In genomic region chr2:87634106-87634505, GRCh38 we compare ENCODE assay signal across 7 cellular contexts.
DNase-seq lines count a peak whose midpoint lies in the region; ATAC-seq lines count a peak whose summit lies in the region.
"Not testable (repeated sequence)": the region's sequence is repeated elsewhere in the genome, so short reads cannot be mapped to it uniquely, and the experiment has no call there.

No MANE protein-coding gene starts in this region.

- CTCF ChIA-PET in activated CD4-positive, alpha-beta memory T cell treated with anti-CD3 and anti-CD28 coated beads, Interleukin-2, amount 10 ng/mL, durations not matched to agents 7 days and 5 days (lab: Charles Lee); activated naive CD4-positive, alpha-beta T cell treated with anti-CD3 and anti-CD28 coated beads for 36 hours (lab: Charles Lee): not testable (repeated sequence)

- not testable (repeated sequence) for H3K9me3 Mint-ChIP-seq in activated CD4-positive, alpha-beta memory T cell treated with anti-CD3 and anti-CD28 coated beads, Interleukin-2, amount 10 ng/mL, durations not matched to agents 7 days and 5 days; activated T-cell treated with anti-CD3 and anti-CD28 coated beads, Interleukin-2, amount 50 U/mL, for 4 hours; activated naive CD4-positive, alpha-beta T cell treated with anti-CD3 and anti-CD28 coated beads for 36 hours; activated naive CD8-positive, alpha-beta T cell treated with anti-CD3 and anti-CD28 coated beads, Interleukin-2, amount 10 ng/mL, durations not matched to agents 7 days and 5 days; stimulated activated naive B cell treated with anti-CD40 and anti-IgM and Interleukin-4, amounts not matched to agents 10 μg/mL and 1 μg/mL and 100 μg/mL, for 72 hours

- not testable (repeated sequence) for H3K36me3 Mint-ChIP-seq in activated CD4-positive, alpha-beta memory T cell treated with anti-CD3 and anti-CD28 coated beads, Interleukin-2, amount 10 ng/mL, durations not matched to agents 7 days and 5 days (ENCODE audit: low read depth); activated T-cell treated with anti-CD3 and anti-CD28 coated beads, Interleukin-2, amount 50 U/mL, for 4 hours (ENCODE audit: insufficient read depth); activated naive CD4-positive, alpha-beta T cell treated with anti-CD3 and anti-CD28 coated beads for 36 hours (ENCODE audit: low read depth); activated naive CD8-positive, alpha-beta T cell treated with anti-CD3 and anti-CD28 coated beads, Interleukin-2, amount 10 ng/mL, durations not matched to agents 7 days and 5 days; stimulated activated naive B cell treated with anti-CD40 and anti-IgM and Interleukin-4, amounts not matched to agents 10 μg/mL and 1 μg/mL and 100 μg/mL, for 72 hours

- DNase-seq in activated CD4-positive, alpha-beta memory T cell treated with anti-CD3 and anti-CD28 coated beads, Interleukin-2, amount 10 ng/mL, durations not matched to agents 7 days and 5 days; activated T-cell treated with anti-CD3 and anti-CD28 coated beads, Interleukin-2, amount 50 U/mL, for 4 hours; activated naive CD4-positive, alpha-beta T cell treated with anti-CD3 and anti-CD28 coated beads for 36 hours; activated naive CD8-positive, alpha-beta T cell treated with anti-CD3 and anti-CD28 coated beads, Interleukin-2, amount 10 ng/mL, durations not matched to agents 7 days and 5 days; stimulated activated naive B cell treated with anti-CD40 and anti-IgM and Interleukin-4, amounts not matched to agents 10 μg/mL and 1 μg/mL and 100 μg/mL, for 72 hours: not testable (repeated sequence)
- peak; percentile 35 for DNase-seq in stimulated activated CD4-positive, alpha-beta T cell treated with anti-CD3 and anti-CD28 coated beads, Interleukin-15, amount 100 ng/mL, for 24 hours

- H3K4me3 Mint-ChIP-seq in activated CD4-positive, alpha-beta memory T cell treated with anti-CD3 and anti-CD28 coated beads, Interleukin-2, amount 10 ng/mL, durations not matched to agents 7 days and 5 days; activated T-cell treated with anti-CD3 and anti-CD28 coated beads, Interleukin-2, amount 50 U/mL, for 4 hours; activated naive CD4-positive, alpha-beta T cell treated with anti-CD3 and anti-CD28 coated beads for 36 hours; activated naive CD8-positive, alpha-beta T cell treated with anti-CD3 and anti-CD28 coated beads, Interleukin-2, amount 10 ng/mL, durations not matched to agents 7 days and 5 days; stimulated activated naive B cell treated with anti-CD40 and anti-IgM and Interleukin-4, amounts not matched to agents 10 μg/mL and 1 μg/mL and 100 μg/mL, for 72 hours: not testable (repeated sequence)

- POLR2A ChIA-PET in activated CD4-positive, alpha-beta memory T cell treated with anti-CD3 and anti-CD28 coated beads, Interleukin-2, amount 10 ng/mL, durations not matched to agents 7 days and 5 days (lab: Charles Lee); activated naive CD8-positive, alpha-beta T cell treated with anti-CD3 and anti-CD28 coated beads, Interleukin-2, amount 10 ng/mL, durations not matched to agents 7 days and 5 days (lab: Charles Lee): not testable (repeated sequence)

- H3K27me3 Mint-ChIP-seq in activated CD4-positive, alpha-beta memory T cell treated with anti-CD3 and anti-CD28 coated beads, Interleukin-2, amount 10 ng/mL, durations not matched to agents 7 days and 5 days; activated T-cell treated with anti-CD3 and anti-CD28 coated beads, Interleukin-2, amount 50 U/mL, for 4 hours (ENCODE audit: low read depth); activated naive CD4-positive, alpha-beta T cell treated with anti-CD3 and anti-CD28 coated beads for 36 hours (ENCODE audit: low read depth); activated naive CD8-positive, alpha-beta T cell treated with anti-CD3 and anti-CD28 coated beads, Interleukin-2, amount 10 ng/mL, durations not matched to agents 7 days and 5 days; stimulated activated naive B cell treated with anti-CD40 and anti-IgM and Interleukin-4, amounts not matched to agents 10 μg/mL and 1 μg/mL and 100 μg/mL, for 72 hours: not testable (repeated sequence)

- peak; percentile 30 to 33 for ATAC-seq in activated CD4-positive, CD25-positive, alpha-beta regulatory T cell treated with anti-CD3 and anti-CD28 coated beads, Interleukin-2, amount 50 U/mL, for 24 hours
- peak; percentile 53 to 64 for ATAC-seq in activated T-cell treated with anti-CD3 and anti-CD28 coated beads, Interleukin-2, amount 50 U/mL, for 4 hours
- not testable (repeated sequence) for ATAC-seq in activated naive CD8-positive, alpha-beta T cell treated with anti-CD3 and anti-CD28 coated beads, Interleukin-2, amount 10 ng/mL, durations not matched to agents 7 days and 5 days (ENCODE audit: low read depth)
- ATAC-seq in stimulated activated naive B cell treated with anti-CD40 and anti-IgM and Interleukin-4, amounts not matched to agents 10 μg/mL and 1 μg/mL and 100 μg/mL, for 72 hours (replicated peaks): peak; percentile 51 to 55

- intact Hi-C loops in activated naive CD4-positive, alpha-beta T cell treated with anti-CD3 and anti-CD28 coated beads for 36 hours (cut with micrococcal nuclease): not testable (repeated sequence)

- peaks cover 17% of the 10 kb centered on the region for H3K4me1 Mint-ChIP-seq in activated CD4-positive, alpha-beta memory T cell treated with anti-CD3 and anti-CD28 coated beads, Interleukin-2, amount 10 ng/mL, durations not matched to agents 7 days and 5 days
- peaks cover 15% of the 10 kb centered on the region for H3K4me1 Mint-ChIP-seq in activated T-cell treated with anti-CD3 and anti-CD28 coated beads, Interleukin-2, amount 50 U/mL, for 4 hours (ENCODE audit: low read depth)
- peaks cover 24% of the 10 kb centered on the region for H3K4me1 Mint-ChIP-seq in activated naive CD4-positive, alpha-beta T cell treated with anti-CD3 and anti-CD28 coated beads for 36 hours (ENCODE audit: low read depth)
- H3K4me1 Mint-ChIP-seq in activated naive CD8-positive, alpha-beta T cell treated with anti-CD3 and anti-CD28 coated beads, Interleukin-2, amount 10 ng/mL, durations not matched to agents 7 days and 5 days; stimulated activated naive B cell treated with anti-CD40 and anti-IgM and Interleukin-4, amounts not matched to agents 10 μg/mL and 1 μg/mL and 100 μg/mL, for 72 hours: not testable (repeated sequence)

- peak overlapping the region; percentile 21 for H3K27ac Mint-ChIP-seq in activated CD4-positive, alpha-beta memory T cell treated with anti-CD3 and anti-CD28 coated beads, Interleukin-2, amount 10 ng/mL, durations not matched to agents 7 days and 5 days
- peak overlapping the region; percentile 85 for H3K27ac Mint-ChIP-seq in activated naive CD4-positive, alpha-beta T cell treated with anti-CD3 and anti-CD28 coated beads for 36 hours
- H3K27ac Mint-ChIP-seq in activated naive CD8-positive, alpha-beta T cell treated with anti-CD3 and anti-CD28 coated beads, Interleukin-2, amount 10 ng/mL, durations not matched to agents 7 days and 5 days: peak overlapping the region; percentile 51
- H3K27ac Mint-ChIP-seq in stimulated activated naive B cell treated with anti-CD40 and anti-IgM and Interleukin-4, amounts not matched to agents 10 μg/mL and 1 μg/mL and 100 μg/mL, for 72 hours: not testable (repeated sequence)
